8 cellular contexts compared by ENCODE assay signal in genomic region chr2:23940262-23940975, GRCh38. TPM values are rescaled to one million over a fixed set of nuclear protein-coding genes. Genes with fewer than 3 reads are reported as not detected.
DNase-seq lines count a peak whose midpoint lies in the region; ATAC-seq and TF ChIP-seq lines count a peak whose summit lies in the region.

A gene with protein sequence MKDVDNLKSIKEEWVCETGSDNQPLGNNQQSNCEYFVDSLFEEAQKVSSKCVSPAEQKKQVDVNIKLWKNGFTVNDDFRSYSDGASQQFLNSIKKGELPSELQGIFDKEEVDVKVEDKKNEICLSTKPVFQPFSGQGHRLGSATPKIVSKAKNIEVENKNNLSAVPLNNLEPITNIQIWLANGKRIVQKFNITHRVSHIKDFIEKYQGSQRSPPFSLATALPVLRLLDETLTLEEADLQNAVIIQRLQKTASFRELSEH (plus strand): TSS chr2:23940463. CDS start chr2:23958315, 17,852 bp downstream.

- H3K36me3 ChIP-seq in neuron (ENCODE audit: insufficient read depth, low read length): peaks cover 7% of the 10 kb centered on the region

- no peak for TF ChIP-seq CTCF in subcutaneous adipose tissue (IDR thresholded peaks at IDR 0.05; ENCODE audit: low read depth)

- H2AFZ ChIP-seq in neuron (ENCODE audit: low read depth, low read length): peak within 1 kb of the TSS; percentile 71

- peak; percentile 74 for ATAC-seq in GM21786 (IDR thresholded peaks at IDR 0.05; ENCODE audit: unreplicated experiment)

- no peaks in the 10 kb centered on the region for H3K9me3 ChIP-seq in neuron (ENCODE audit: low read length)

- peak within 1 kb of the TSS; percentile 97 for H3K4me3 ChIP-seq in neuron (ENCODE audit: low read length)

- DNase-seq in EL: peak; percentile 83
- peak; percentile 40 for DNase-seq in KG1 (lab: John Stamatoyannopoulos, UW)
- DNase-seq in SHP77 treated with DMSO at 0.1 percent for 48 hours (lab: John Stamatoyannopoulos, UW): peak; percentile 16
- peak; percentile 50 for DNase-seq in activated gamma-delta T cell treated with anti-CD3 and anti-CD28 coated beads, Interleukin-2, amount 50 U/mL, for 16 hours (ENCODE audit: low read depth)
- DNase-seq in foreskin melanocyte: peak; percentile 73

- no peaks in the 10 kb centered on the region for H3K27me3 ChIP-seq in neuron (ENCODE audit: insufficient read depth, low read length)

- peaks cover 15% of the 10 kb centered on the region for H3K4me1 ChIP-seq in neuron (ENCODE audit: insufficient read depth, low read length)

RNA-seq across cellular contexts. Expression of the gene that starts here (rescaled TPM):
- total RNA-seq in subcutaneous adipose tissue: 10 to 100 TPM; 13.9 to 17.9 (median 15.0) TPM

Comparison
In these comparisons a context has a peak if more than half of its experiments do, and no peak if none do; other contexts are left out.
1. Peak in every context shown above with its lines: DNase-seq, ATAC-seq and H3K4me3 ChIP-seq.
2. DNase-seq: peak in every context shown above with its lines; median percentile 83 in EL; 73 in foreskin melanocyte; 50 in activated gamma-delta T cell treated with anti-CD3 and anti-CD28 coated beads, Interleukin-2, amount 50 U/mL, for 16 hours; 40 in KG1; 16 in SHP77 treated with DMSO at 0.1 percent for 48 hours.